13 cellular contexts compared by ENCODE assay signal in genomic region chr19:16319466-16319865, GRCh38. TPM values are rescaled to one million over a fixed set of nuclear protein-coding genes. Genes with fewer than 3 reads are reported as not detected.
DNase-seq lines count a peak whose midpoint lies in the region; ATAC-seq and TF ChIP-seq lines count a peak whose summit lies in the region.
"Had no signal": no experiment of that assay in that cellular context is flagged by ENCODE, and none has a peak within 500 bp of the region (broad histone marks: within the 10 kb centered on the region; RNA-seq: fewer than 3 reads in every experiment).

No MANE protein-coding gene starts in this region.

- peaks cover 0 to 9% (median 0%) of the 10 kb centered on the region in 11 experiments; a peak in 5 of 22 replicates for H3K27me3 ChIP-seq in BLaER1 treated with 17β-estradiol and CSF1 and Interleukin-3, amounts not matched to agents 10 nM and 100 nM
- peaks cover 29% of the 10 kb centered on the region for H3K27me3 ChIP-seq in DND-41 (ENCODE audit: insufficient read depth, low read length, poor library complexity)
- H3K27me3 ChIP-seq: hepatocyte had no signal

- no peak overlapping the region for H2AFZ ChIP-seq in DND-41 (ENCODE audit: low read depth, low read length)
- H2AFZ ChIP-seq: hepatocyte had no signal

- H3K4me1 Mint-ChIP-seq in activated B cell treated with CpG ODN at 0.5 μM for 24 hours (peaks cover 58% of the 10 kb centered on the region), progenitor cell of endocrine pancreas (ENCODE audit: low read depth) (peaks cover 6% of the 10 kb centered on the region)
- H3K4me1 Mint-ChIP-seq: nephron progenitor cell had no signal

- H3K36me3 Mint-ChIP-seq in activated B cell treated with CpG ODN at 0.5 μM for 24 hours (ENCODE audit: low read depth) (no peaks in the 10 kb centered on the region), progenitor cell of endocrine pancreas (ENCODE audit: insufficient read depth) (no peaks in the 10 kb centered on the region)

- peak overlapping the region in 2 of 11 experiments; percentile 2 to 12; a peak in 2 of 22 replicates for H3K9ac ChIP-seq in BLaER1 treated with 17β-estradiol and CSF1 and Interleukin-3, amounts not matched to agents 10 nM and 100 nM
- H3K9ac ChIP-seq in DND-41 (ENCODE audit: low read depth, low read length), result no peak overlapping the region

- no peak overlapping the region for H3K4me3 ChIP-seq in BLaER1 treated with 17β-estradiol and CSF1 and Interleukin-3, amounts not matched to agents 10 nM and 100 nM
- H3K4me3 ChIP-seq in DND-41 (ENCODE audit: low read depth in 1 of 2, low read length in 2 of 2) (no peak overlapping the region), fibroblast of pulmonary artery (replicated peaks; ENCODE audit: low read depth, low read length) (no peak overlapping the region)
- H3K4me3 ChIP-seq: hepatocyte had no signal

- peaks cover 43 to 83% (median 69%) of the 10 kb centered on the region in 10 experiments for H3K4me1 ChIP-seq in BLaER1 treated with 17β-estradiol and CSF1 and Interleukin-3, amounts not matched to agents 10 nM and 100 nM
- H3K4me1 ChIP-seq in DND-41 (ENCODE audit: insufficient read depth, low read length), result peaks cover 7% of the 10 kb centered on the region

- H4K20me1 ChIP-seq in BLaER1 treated with 17β-estradiol and CSF1 and Interleukin-3, amounts not matched to agents 10 nM and 100 nM, result peaks cover 0 to 6% (median 0%) of the 10 kb centered on the region in 11 experiments; a peak in 2 of 22 replicates
- H4K20me1 ChIP-seq in DND-41 (ENCODE audit: insufficient read depth, low read length), result peaks cover 5% of the 10 kb centered on the region; the same call in 1 of the 2 replicates

- H3K9me3 Mint-ChIP-seq in activated B cell treated with CpG ODN at 0.5 μM for 24 hours, result no peaks in the 10 kb centered on the region
- H3K9me3 Mint-ChIP-seq in progenitor cell of endocrine pancreas (ENCODE audit: low read depth), result no peaks in the 10 kb centered on the region

- H3K27ac ChIP-seq in BLaER1 treated with 17β-estradiol and CSF1 and Interleukin-3, amounts not matched to agents 10 nM and 100 nM, result peak overlapping the region in 4 of 11 experiments; percentile 4 to 51 (median 20); a peak in 4 of 22 replicates
- H3K27ac ChIP-seq in DND-41 (ENCODE audit: low read length), result no peak overlapping the region
- H3K27ac ChIP-seq: hepatocyte had no signal

- ATAC-seq in DND-41 (ENCODE audit: insufficient read depth, low read depth) (peak; percentile 69; the same call in 2 of the 3 replicates), activated B cell treated with CpG ODN at 0.5 μM for 24 hours (ENCODE audit: low read depth) (no peak)
- ATAC-seq: left lobe of liver had no signal

- CTCF ChIA-PET in activated B cell treated with CpG ODN at 0.5 μM for 24 hours (lab: Charles Lee), result no interaction called here

- TF ChIP-seq CTCF in DND-41 (IDR thresholded peaks at IDR 0.05; ENCODE audit: borderline replicate concordance, extremely low read depth, low read length, poor library complexity, severe bottlenecking) (no peak), activated B cell treated with CpG ODN at 0.5 μM for 24 hours (IDR thresholded peaks at IDR 0.05) (no peak), fibroblast of pulmonary artery (IDR thresholded peaks at IDR 0.05; ENCODE audit: low read length, missing control alignments) (no peak), progenitor cell of endocrine pancreas (IDR thresholded peaks at IDR 0.05; ENCODE audit: unreplicated experiment) (no peak)

- DNase-seq in DND-41, result peak; percentile 39
- no peak for DNase-seq in activated B cell treated with CpG ODN at 0.5 μM for 24 hours
- peak; percentile 53 for DNase-seq in fibroblast of pulmonary artery (ENCODE audit: low read depth)
- DNase-seq in SK-N-DZ (ENCODE audit: low spot score), result no peak
- DNase-seq in HuH-7 (ENCODE audit: low spot score), result no peak
- no peak for DNase-seq in progenitor cell of endocrine pancreas (ENCODE audit: low spot score, unreplicated experiment)
- DNase-seq: NCI-H1930; NCI-H526 treated with DMSO at 0.1 percent for 48 hours; nephron progenitor cell; stimulated activated CD4-positive, alpha-beta T cell treated with anti-CD3 and anti-CD28 coated beads, Interleukin-2, amount 100 ng/mL, for 48 hours had no signal

- peak overlapping the region; percentile 52 to 75 (median 65) for H3K4me2 ChIP-seq in BLaER1 treated with 17β-estradiol and CSF1 and Interleukin-3, amounts not matched to agents 10 nM and 100 nM
- no peak overlapping the region for H3K4me2 ChIP-seq in DND-41 (ENCODE audit: insufficient read depth, low read length)
- H3K4me2 ChIP-seq: hepatocyte had no signal

- H3K4me3 Mint-ChIP-seq in activated B cell treated with CpG ODN at 0.5 μM for 24 hours (no peak overlapping the region), progenitor cell of endocrine pancreas (ENCODE audit: low read depth) (no peak overlapping the region)
- H3K4me3 Mint-ChIP-seq: nephron progenitor cell had no signal

- H3K9me3 ChIP-seq in BLaER1 treated with 17β-estradiol and CSF1 and Interleukin-3, amounts not matched to agents 10 nM and 100 nM (replicated peaks in 1 of 11), result peaks cover 0 to 12% (median 3%) of the 10 kb centered on the region in 11 experiments; a peak in 4 of 22 replicates
- no peaks in the 10 kb centered on the region for H3K9me3 ChIP-seq in DND-41 (ENCODE audit: insufficient read depth, low read length, severe bottlenecking)

- H3K27ac Mint-ChIP-seq in activated B cell treated with CpG ODN at 0.5 μM for 24 hours (peak overlapping the region; percentile 12), progenitor cell of endocrine pancreas (no peak overlapping the region)
- H3K27ac Mint-ChIP-seq: nephron progenitor cell had no signal

- H3K27me3 Mint-ChIP-seq in activated B cell treated with CpG ODN at 0.5 μM for 24 hours (no peaks in the 10 kb centered on the region), progenitor cell of endocrine pancreas (peaks cover 30% of the 10 kb centered on the region)

- POLR2A ChIA-PET in activated B cell treated with CpG ODN at 0.5 μM for 24 hours (lab: Charles Lee), result interaction anchor here (0.6 to 1.8 kb wide), 9 partner anchors 16 to 175 kb away, joined by 3 to 12 read pairs (median 5); no protein-coding TSS in a partner anchor

- intact Hi-C loops in activated B cell treated with CpG ODN at 0.5 μM for 24 hours (cut with micrococcal nuclease), result no loop called here

- no peaks in the 10 kb centered on the region for H3K36me3 ChIP-seq in BLaER1 treated with 17β-estradiol and CSF1 and Interleukin-3, amounts not matched to agents 10 nM and 100 nM
- H3K36me3 ChIP-seq in DND-41 (ENCODE audit: insufficient read depth, low read length), result no peaks in the 10 kb centered on the region

- no peaks in the 10 kb centered on the region for H3K79me2 ChIP-seq in DND-41 (ENCODE audit: insufficient read depth, low read length)
- H3K79me2 ChIP-seq: hepatocyte had no signal

RNA-seq across cellular contexts. Expression of gene KLF2, which starts 5.2 kb away (rescaled TPM):
- 76.8 and 87.6 TPM in 2 replicates for total RNA-seq in activated B cell treated with CpG ODN at 0.5 μM for 24 hours
- not detected in 2 replicates for polyA plus RNA-seq in SK-N-DZ (2014; cell fraction: cytosol; rRNA removed)
- polyA plus RNA-seq in SK-N-DZ (2014; cell fraction: nucleus; rRNA removed), result not detected in 2 replicates
- 2.7 TPM in 2 replicates for total RNA-seq in progenitor cell of endocrine pancreas

Comparison
In these comparisons a context has a peak if more than half of its experiments do, and no peak if none do; other contexts are left out.
1. DNase-seq: peak in DND-41 (single experiment) and fibroblast of pulmonary artery (single experiment); none in activated B cell treated with CpG ODN at 0.5 μM for 24 hours (single experiment), SK-N-DZ (single experiment), HuH-7 (single experiment) and progenitor cell of endocrine pancreas (single experiment).
2. RNA of gene KLF2, which starts 5.2 kb away (total RNA-seq): 76.8 to 87.6 TPM in activated B cell treated with CpG ODN at 0.5 μM for 24 hours; 2.7 TPM in progenitor cell of endocrine pancreas; every median in the first group is over 10 times any median in the second.